9 cellular contexts compared by ENCODE assay signal in genomic region chr1:47444578-47445465, GRCh38. TPM values are rescaled to one million over a fixed set of nuclear protein-coding genes. Genes with fewer than 3 reads are reported as not detected.
A peak's percentile ranks its signal among the peaks of the same experiment; 100 is the strongest.
DNase-seq lines count a peak whose midpoint lies in the region; ATAC-seq, FAIRE-seq and TF ChIP-seq lines count a peak whose summit lies in the region.
"Had no signal": no experiment of that assay in that cellular context is flagged by ENCODE, and none has a peak within 500 bp of the region (broad histone marks: within the 10 kb centered on the region; RNA-seq: fewer than 3 reads in every experiment).

No MANE protein-coding gene starts in this region.

- no peaks in the 10 kb centered on the region for H3K9me3 Mint-ChIP-seq in activated naive CD8-positive, alpha-beta T cell treated with anti-CD3 and anti-CD28 coated beads, Interleukin-2, amount 50 U/mL, for 24 hours

- intact Hi-C loops in HepG2 (cut with micrococcal nuclease; ENCODE audit: unreplicated experiment): no loop called here

- TF ChIP-seq CTCF in HepG2 (CRISPR knock-in tag; IDR thresholded peaks at IDR 0.05) (no peak), tibial nerve (IDR thresholded peaks at IDR 0.05) (no peak), MM.1S (IDR thresholded peaks at IDR 0.05; ENCODE audit: low read length) (no peak)

- H3K4me3 ChIP-seq in HepG2 (replicated peaks in 1 of 3; ENCODE audit: insufficient read depth in 1 of 3, low read depth in 2 of 3, low read length in 3 of 3) (no peak overlapping the region), tibial nerve (peak overlapping the region; percentile 21 to 79 (median 36)), MM.1S (ENCODE audit: low read length) (no peak overlapping the region)

- ATAC-seq in activated naive CD8-positive, alpha-beta T cell treated with anti-CD3 and anti-CD28 coated beads, Interleukin-2, amount 50 U/mL, for 24 hours: peak; percentile 73
- no peak; the same call in 2 of the 3 replicates for ATAC-seq in HepG2
- ATAC-seq in GM19395 (IDR thresholded peaks at IDR 0.05; ENCODE audit: unreplicated experiment): no peak
- ATAC-seq in GM18505 (IDR thresholded peaks at IDR 0.05; ENCODE audit: unreplicated experiment): no peak

- no peak for TF ChIP-seq RAD21 in HepG2 (CRISPR knock-in tag; IDR thresholded peaks at IDR 0.05)

- CTCF ChIA-PET in HepG2 (lab: Yijun Ruan, JAX; ENCODE audit: low intra/inter-chr PET ratio, low total read pairs): no interaction called here

- H4K20me1 ChIP-seq in HepG2 (ENCODE audit: insufficient read depth, low read length) (peaks cover 5% of the 10 kb centered on the region; the same call in 1 of the 2 replicates), MM.1S (ENCODE audit: insufficient read depth, low read length) (no peaks in the 10 kb centered on the region)

- POLR2A ChIA-PET in HepG2 (lab: Yijun Ruan, JAX): no interaction called here

- H3K27me3 ChIP-seq in HepG2 (ENCODE audit: control insufficient read depth in 1 of 2, insufficient read depth in 2 of 2, low read length in 2 of 2) (peaks cover 14 to 93% of the 10 kb centered on the region in 2 experiments; a peak in 4 of 5 replicates), tibial nerve (peaks cover 0 to 97% of the 10 kb centered on the region in 2 donors), MM.1S (replicated peaks; ENCODE audit: insufficient read depth, low read length) (peaks cover 30% of the 10 kb centered on the region)

- no peaks in the 10 kb centered on the region for H3K9me3 ChIP-seq in HepG2 (ENCODE audit: low read length)
- H3K9me3 ChIP-seq in tibial nerve: no peaks in the 10 kb centered on the region
- no peaks in the 10 kb centered on the region for H3K9me3 ChIP-seq in MM.1S (replicated peaks; ENCODE audit: insufficient read depth, low read length)

- in situ Hi-C loops in HepG2 (cut with HindIII; ENCODE audit: extremely low pct_ligation_motif_present, low pct_unique_long_range_greater_than_20kb): no loop called here

- FAIRE-seq in HepG2 (lab: Jason Lieb, UNC): no peak

- BruUV-seq in HepG2 (replicated peaks; lab: Mats Ljungman, UMichigan): no TSS peak

- TF ChIP-seq POLR2A in HepG2 (IDR thresholded peaks at IDR 0.05; ENCODE audit: insufficient read depth in 1 of 2, low read depth in 2 of 2, low read length in 2 of 2) (no peak), tibial nerve (IDR thresholded peaks at IDR 0.05) (no peak), GM18505 (IDR thresholded peaks at IDR 0.05; ENCODE audit: borderline replicate concordance, extremely low read depth, insufficient read depth, insufficient read length) (no peak)

- H3K79me2 ChIP-seq in HepG2 (ENCODE audit: insufficient read depth, low read length) (no peaks in the 10 kb centered on the region), MM.1S (ENCODE audit: low read length) (no peaks in the 10 kb centered on the region)

- H3K27me3 Mint-ChIP-seq in activated naive CD8-positive, alpha-beta T cell treated with anti-CD3 and anti-CD28 coated beads, Interleukin-2, amount 50 U/mL, for 24 hours: peaks cover 21% of the 10 kb centered on the region

- no peaks in the 10 kb centered on the region for H3K4me1 ChIP-seq in HepG2 (ENCODE audit: insufficient read depth, low read length)
- peaks cover 0 to 39% (median 0%) of the 10 kb centered on the region in 4 donors for H3K4me1 ChIP-seq in tibial nerve
- H3K4me1 ChIP-seq in MM.1S (ENCODE audit: low read length): no peaks in the 10 kb centered on the region

- H3K27ac Mint-ChIP-seq in activated naive CD8-positive, alpha-beta T cell treated with anti-CD3 and anti-CD28 coated beads, Interleukin-2, amount 50 U/mL, for 24 hours: peak overlapping the region; percentile 43

- no peaks in the 10 kb centered on the region for H3K36me3 ChIP-seq in HepG2 (replicated peaks in 1 of 2; ENCODE audit: control insufficient read depth in 1 of 2, insufficient read depth in 2 of 2, low read length in 2 of 2)
- H3K36me3 ChIP-seq in tibial nerve: no peaks in the 10 kb centered on the region
- H3K36me3 ChIP-seq in MM.1S (replicated peaks; ENCODE audit: insufficient read depth, low read length): no peaks in the 10 kb centered on the region

- H3F3A ChIP-seq in MM.1S (ENCODE audit: insufficient read depth, low read length): no peaks in the 10 kb centered on the region

- peaks cover 2% of the 10 kb centered on the region for H3K36me3 Mint-ChIP-seq in activated naive CD8-positive, alpha-beta T cell treated with anti-CD3 and anti-CD28 coated beads, Interleukin-2, amount 50 U/mL, for 24 hours (ENCODE audit: low read depth)

- TF ChIP-seq EP300 in HepG2 (IDR thresholded peaks at IDR 0.05; ENCODE audit: low read depth in 2 of 2, low read length in 2 of 2): no peak
- no peak for TF ChIP-seq EP300 in HepG2 (CRISPR knock-in tag; IDR thresholded peaks at IDR 0.05; ENCODE audit: borderline replicate concordance)
- TF ChIP-seq EP300 in tibial nerve (IDR thresholded peaks at IDR 0.05): peak in 1 of 2 donors; percentile 45

- no peak overlapping the region for H3K4me2 ChIP-seq in HepG2 (ENCODE audit: low read depth, low read length)
- no peak overlapping the region for H3K4me2 ChIP-seq in MM.1S (ENCODE audit: low read depth, low read length)

- no peak overlapping the region for H3K27ac ChIP-seq in HepG2 (ENCODE audit: extremely low read length, insufficient read depth, low read length)
- H3K27ac ChIP-seq in tibial nerve: peak overlapping the region in 3 of 4 donors; percentile 47 to 84 (median 83)
- H3K27ac ChIP-seq in MM.1S (ENCODE audit: low read length): no peak overlapping the region

- peaks cover 20% of the 10 kb centered on the region for H3K4me1 Mint-ChIP-seq in activated naive CD8-positive, alpha-beta T cell treated with anti-CD3 and anti-CD28 coated beads, Interleukin-2, amount 50 U/mL, for 24 hours

- no peak overlapping the region for H3K9ac ChIP-seq in HepG2 (ENCODE audit: insufficient read depth, low read depth, low read length)
- H3K9ac ChIP-seq in MM.1S (ENCODE audit: low read length): no peak overlapping the region

- 75% methylated on average over 40 of the region's 72 CpGs for WGBS in HepG2 (ENCODE audit: low lambda C conversion rate)
- WGBS in tibial nerve, 2 donors: 7 to 27% methylated on average over 64 to 65 of the region's 72 CpGs

- peak overlapping the region; percentile 55 for H3K4me3 Mint-ChIP-seq in activated naive CD8-positive, alpha-beta T cell treated with anti-CD3 and anti-CD28 coated beads, Interleukin-2, amount 50 U/mL, for 24 hours

- peak; percentile 40 for DNase-seq in activated naive CD4-positive, alpha-beta T cell treated with Interleukin-2 at 50 U/mL for 16 hours
- DNase-seq in activated naive CD4-positive, alpha-beta T cell (lab: John Stamatoyannopoulos, UW): no peak
- DNase-seq in activated naive CD8-positive, alpha-beta T cell treated with anti-CD3 and anti-CD28 coated beads, Interleukin-2, amount 50 U/mL, for 24 hours: peak; percentile 51
- DNase-seq in HepG2 (ENCODE audit: low spot score): no peak
- peak in 1 of 2 donors; percentile 35 for DNase-seq in tibial nerve (ENCODE audit: low spot score in 2 of 2)
- no peak for DNase-seq in MM.1S

- H2AFZ ChIP-seq in HepG2 (ENCODE audit: low read length) (no peak overlapping the region), MM.1S (ENCODE audit: low read length) (no peak overlapping the region)

- no peaks in the 10 kb centered on the region for H3K9me2 ChIP-seq in MM.1S (replicated peaks; ENCODE audit: insufficient read depth, low read length)

RNA-seq across cellular contexts. Expression of gene FOXD2, which starts 7.0 kb away (rescaled TPM):
- total RNA-seq in HepG2 (2016; rRNA removed; fragmentation: Illumina TruSeq; extraction: Trizol): 0.07 and 0.09 TPM in 2 replicates
- total RNA-seq in HepG2 (2016; cell fraction: cytosol; rRNA removed; fragmentation: Illumina TruSeq; extraction: Trizol; ENCODE audit: low read depth): 0.09 TPM in 1 of 2 replicates, not detected in the other
- 0.04 and 0.09 TPM in 2 replicates for total RNA-seq in HepG2 (2016; cell fraction: insoluble cytoplasmic fraction; rRNA removed; fragmentation: Illumina TruSeq; extraction: Trizol)
- total RNA-seq in HepG2 (2016; cell fraction: membrane; rRNA removed; fragmentation: Illumina TruSeq; extraction: Trizol): 0.09 and 0.10 TPM in 2 replicates
- total RNA-seq in HepG2 (2016; cell fraction: nucleus; rRNA removed; fragmentation: Illumina TruSeq; extraction: Trizol): 0.06 TPM in 1 of 2 replicates, not detected in the other
- 0.01 and 0.03 TPM in 2 replicates for polyA plus RNA-seq in HepG2 (2011; rRNA removed)
- 0.03 and 0.04 TPM in 2 replicates for polyA plus RNA-seq in HepG2 (2011; cell fraction: cytosol; rRNA removed)
- 0.03 and 0.10 TPM in 2 replicates for polyA plus RNA-seq in HepG2 (2011; cell fraction: nucleus; rRNA removed)
- polyA plus RNA-seq in HepG2 (2012): 0.29 and 0.32 TPM in 2 replicates
- polyA plus RNA-seq in HepG2 (2016; cell fraction: cytosol; fragmentation: Illumina TruSeq; extraction: Trizol; ENCODE audit: low read depth): 0.02 TPM in 1 of 2 replicates, not detected in the other
- polyA plus RNA-seq in HepG2 (2016; cell fraction: insoluble cytoplasmic fraction; fragmentation: Illumina TruSeq; extraction: Trizol; ENCODE audit: low read depth): 0.05 and 0.13 TPM in 2 replicates
- not detected in 2 replicates for polyA plus RNA-seq in HepG2 (2016; cell fraction: membrane; fragmentation: Illumina TruSeq; extraction: Trizol; ENCODE audit: low read depth)
- polyA plus RNA-seq in HepG2 (2016; cell fraction: nucleus; fragmentation: Illumina TruSeq; extraction: Trizol; ENCODE audit: insufficient read depth, low read depth): 0.09 TPM in 1 of 2 replicates, not detected in the other
- 0.23 TPM in 1 of 2 replicates, not detected in the other for polyA minus RNA-seq in HepG2 (2011; rRNA and poly(A)+ RNA removed; ENCODE audit: low replicate concordance)
- not detected in 2 replicates for polyA minus RNA-seq in HepG2 (2011; cell fraction: cytosol; rRNA and poly(A)+ RNA removed)
- 0.12 TPM in 1 of 2 replicates, not detected in the other for polyA minus RNA-seq in HepG2 (2011; cell fraction: nucleus; rRNA and poly(A)+ RNA removed)
- total RNA-seq in tibial nerve: 10 to 100 TPM; 11.7 to 34.7 (median 27.6) TPM

RNA-seq across cellular contexts. Expression of gene FOXE3, which starts 28.7 kb away (rescaled TPM):
- total RNA-seq in HepG2 (2016; rRNA removed; fragmentation: Illumina TruSeq; extraction: Trizol) (not detected in 2 replicates), tibial nerve (under 1 TPM in 2 of 4 donors, not detected in 2; 0.21 to 0.98 TPM)
- not detected in 2 replicates for total RNA-seq in HepG2 (2016; cell fraction: cytosol; rRNA removed; fragmentation: Illumina TruSeq; extraction: Trizol; ENCODE audit: low read depth)
- not detected in 2 replicates for total RNA-seq in HepG2 (2016; cell fraction: insoluble cytoplasmic fraction; rRNA removed; fragmentation: Illumina TruSeq; extraction: Trizol)
- total RNA-seq in HepG2 (2016; cell fraction: membrane; rRNA removed; fragmentation: Illumina TruSeq; extraction: Trizol): not detected in 2 replicates
- total RNA-seq in HepG2 (2016; cell fraction: nucleus; rRNA removed; fragmentation: Illumina TruSeq; extraction: Trizol): not detected in 2 replicates
- polyA plus RNA-seq in HepG2 (2011; rRNA removed): not detected in 2 replicates
- polyA plus RNA-seq in HepG2 (2011; cell fraction: cytosol; rRNA removed): not detected in 2 replicates
- not detected in 2 replicates for polyA plus RNA-seq in HepG2 (2011; cell fraction: nucleus; rRNA removed)
- polyA plus RNA-seq in HepG2 (2012): not detected in 2 replicates
- not detected in 2 replicates for polyA plus RNA-seq in HepG2 (2016; cell fraction: cytosol; fragmentation: Illumina TruSeq; extraction: Trizol; ENCODE audit: low read depth)
- polyA plus RNA-seq in HepG2 (2016; cell fraction: insoluble cytoplasmic fraction; fragmentation: Illumina TruSeq; extraction: Trizol; ENCODE audit: low read depth): not detected in 2 replicates
- polyA plus RNA-seq in HepG2 (2016; cell fraction: membrane; fragmentation: Illumina TruSeq; extraction: Trizol; ENCODE audit: low read depth): not detected in 2 replicates
- polyA plus RNA-seq in HepG2 (2016; cell fraction: nucleus; fragmentation: Illumina TruSeq; extraction: Trizol; ENCODE audit: insufficient read depth, low read depth): not detected in 2 replicates
- polyA minus RNA-seq in HepG2 (2011; rRNA and poly(A)+ RNA removed; ENCODE audit: low replicate concordance): not detected in 2 replicates
- not detected in 2 replicates for polyA minus RNA-seq in HepG2 (2011; cell fraction: cytosol; rRNA and poly(A)+ RNA removed)
- not detected in 2 replicates for polyA minus RNA-seq in HepG2 (2011; cell fraction: nucleus; rRNA and poly(A)+ RNA removed)
- total RNA-seq: subcutaneous adipose tissue had no signal

Comparison
In these comparisons a context has a peak if more than half of its experiments do, and no peak if none do; other contexts are left out.
1. DNase-seq: peak in activated naive CD4-positive, alpha-beta T cell treated with Interleukin-2 at 50 U/mL for 16 hours (single experiment) and activated naive CD8-positive, alpha-beta T cell treated with anti-CD3 and anti-CD28 coated beads, Interleukin-2, amount 50 U/mL, for 24 hours (single experiment); none in activated naive CD4-positive, alpha-beta T cell (0 of 4), HepG2 (single experiment) and MM.1S (single experiment).
2. H3K27ac ChIP-seq: peak in tibial nerve (3 of 4); none in HepG2 (single experiment) and MM.1S (single experiment).
3. H3K4me3 ChIP-seq: peak in tibial nerve (4 of 4); none in HepG2 (0 of 3) and MM.1S (single experiment).
4. RNA of gene FOXD2, which starts 7.0 kb away (total RNA-seq): 11.7 to 34.7 TPM in tibial nerve; 0.04 to 0.10 TPM in HepG2; every median in the first group is over 10 times any median in the second.